ENCODE assay signal across 8 cellular contexts in the genomic region with DNA sequence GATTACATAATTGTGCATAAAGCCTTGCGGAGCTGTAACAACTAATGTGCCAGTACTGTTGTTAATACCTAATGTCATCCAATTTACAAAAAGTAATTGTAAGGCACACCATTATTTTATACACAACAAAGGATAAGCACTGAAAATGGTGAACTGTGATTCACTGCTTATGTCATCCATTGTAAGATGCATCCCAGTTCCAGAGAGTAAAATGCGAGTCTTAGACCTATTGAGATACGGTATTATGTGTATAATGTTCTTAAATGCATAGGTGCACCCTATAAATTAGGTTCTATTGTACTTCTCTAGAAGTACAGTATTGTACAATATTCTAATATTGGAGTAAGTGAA. TPM values are rescaled to one million over a fixed set of nuclear protein-coding genes. Genes with fewer than 3 reads are reported as not detected.
DNase-seq lines count a peak whose midpoint lies in the region; ATAC-seq, FAIRE-seq and TF ChIP-seq lines count a peak whose summit lies in the region.

No MANE protein-coding gene starts in this region.

- no peaks in the 10 kb centered on the region for H3K9me3 Mint-ChIP-seq in H9
- H3K9me3 Mint-ChIP-seq in naive thymus-derived CD4-positive, alpha-beta T cell, result peaks cover 0 to 6% (median 0%) of the 10 kb centered on the region in 11 donors

- H3K27me3 ChIP-seq in H9 (ENCODE audit: insufficient read depth, low read length) (no peaks in the 10 kb centered on the region), dorsolateral prefrontal cortex (no peaks in the 10 kb centered on the region)
- H3K27me3 ChIP-seq in naive thymus-derived CD4-positive, alpha-beta T cell (ENCODE audit: control insufficient read depth in 2 of 2, insufficient read depth in 2 of 2, low read length in 2 of 2), result no peaks in the 10 kb centered on the region

- H3K4me3 Mint-ChIP-seq in H9, result peak overlapping the region; percentile 88 to 92
- H3K4me3 Mint-ChIP-seq in naive thymus-derived CD4-positive, alpha-beta T cell, result peak overlapping the region; percentile 82 to 99 (median 95)

- H3K56ac ChIP-seq in H9 (ENCODE audit: insufficient read length, low read depth, low read length), result no peak overlapping the region

- H2BK120ac ChIP-seq in H9 (ENCODE audit: low read depth, low read length, poor library complexity, severe bottlenecking), result no peak overlapping the region

- peak overlapping the region; percentile 98 to 99 (median 99) for H3K27ac Mint-ChIP-seq in H9
- H3K27ac Mint-ChIP-seq in naive thymus-derived CD4-positive, alpha-beta T cell, result peak overlapping the region; percentile 91 to 98 (median 97)

- H2BK12ac ChIP-seq in H9 (ENCODE audit: insufficient read length, low read depth, low read length), result no peak overlapping the region

- peak; percentile 22; the same call in 1 of the 3 replicates for TF ChIP-seq CTCF in H9 (conservative IDR thresholded peaks at IDR 0.05)
- no peak for TF ChIP-seq CTCF in dorsolateral prefrontal cortex (IDR thresholded peaks at IDR 0.05 in 54 of 56, conservative IDR thresholded peaks at IDR 0.05 in 2 of 56; ENCODE audit: low read depth in 1 of 56, partially characterized antibody in 56 of 56)

- H2AK5ac ChIP-seq in H9 (ENCODE audit: insufficient read length, low read length), result no peak overlapping the region

- peaks cover 23 to 38% (median 34%) of the 10 kb centered on the region in 3 experiments for H3K36me3 Mint-ChIP-seq in H9 (ENCODE audit: insufficient read depth in 1 of 3, low read depth in 3 of 3)
- H3K36me3 Mint-ChIP-seq in naive thymus-derived CD4-positive, alpha-beta T cell, result peaks cover 4 to 13% (median 10%) of the 10 kb centered on the region in 5 donors

- H3K9me3 ChIP-seq in H9 (ENCODE audit: control insufficient read depth, low read depth, low read length), result no peaks in the 10 kb centered on the region
- no peaks in the 10 kb centered on the region for H3K9me3 ChIP-seq in naive thymus-derived CD4-positive, alpha-beta T cell (ENCODE audit: control insufficient read depth in 2 of 3, low read length in 3 of 3)

- ATAC-seq in naive thymus-derived CD4-positive, alpha-beta T cell, result no peak
- ATAC-seq in GM18511 (IDR thresholded peaks at IDR 0.05; ENCODE audit: unreplicated experiment), result no peak

- H3K4me3 ChIP-seq in dorsolateral prefrontal cortex, result peak overlapping the region; percentile 57 to 98 (median 85)
- H3K4me3 ChIP-seq in naive thymus-derived CD4-positive, alpha-beta T cell (ENCODE audit: low read length), result peak overlapping the region; percentile 74

- H4K91ac ChIP-seq in H9 (ENCODE audit: insufficient read length, low read depth, low read length), result no peak overlapping the region

- H3K4me2 ChIP-seq in H9 (ENCODE audit: insufficient read depth, insufficient read length, low read length), result peak overlapping the region; percentile 61

- H4K20me1 ChIP-seq in H9 (ENCODE audit: control insufficient read depth, insufficient read depth, insufficient read length), result no peaks in the 10 kb centered on the region

- no peak overlapping the region for H3K23ac ChIP-seq in H9 (ENCODE audit: insufficient read length, low read depth, low read length)

- DNase-seq in H9, result no peak
- DNase-seq in NCI-H748 treated with DMSO at 0.1 percent for 48 hours (lab: John Stamatoyannopoulos, UW), result peak; percentile 35
- DNase-seq in dorsolateral prefrontal cortex, result no peak
- DNase-seq in naive thymus-derived CD4-positive, alpha-beta T cell, result no peak
- no peak for DNase-seq in HTR-8/SVneo (ENCODE audit: insufficient read length, low spot score)
- DNase-seq in activated effector memory CD4-positive, alpha-beta T cell treated with Interleukin-2 at 50 U/mL for 16 hours, result no peak
- DNase-seq in GDM1 (lab: John Stamatoyannopoulos, UW), result no peak

- H3K14ac ChIP-seq in H9 (ENCODE audit: insufficient read depth, low read length), result peak overlapping the region; percentile 68; the same call in 1 of the 2 replicates

- H3T11ph ChIP-seq in H9 (ENCODE audit: low read length), result no peak overlapping the region

- no peaks in the 10 kb centered on the region for H3K23me2 ChIP-seq in H9 (ENCODE audit: insufficient read length, low read depth, low read length, poor library complexity, severe bottlenecking)

- no peak overlapping the region for H2BK5ac ChIP-seq in H9 (ENCODE audit: insufficient read length, low read length)

- no peak overlapping the region for H4K8ac ChIP-seq in H9 (replicated peaks; ENCODE audit: insufficient read length, low read depth, low read length)

- peak overlapping the region; percentile 4 for H4K5ac ChIP-seq in H9 (ENCODE audit: insufficient read length, low read depth, low read length)

- H3K4ac ChIP-seq in H9 (ENCODE audit: low read depth, low read length), result no peak overlapping the region; the same call in 1 of the 2 replicates

- H2BK20ac ChIP-seq in H9 (ENCODE audit: low read depth, low read length, poor library complexity, severe bottlenecking), result no peak overlapping the region

- peak overlapping the region; percentile 91 for H3K9ac ChIP-seq in H9 (ENCODE audit: extremely low read depth, insufficient read length, low read length)

- H3K27ac ChIP-seq in H9 (ENCODE audit: insufficient read length, low read depth, low read length), result no peak overlapping the region
- peak overlapping the region; percentile 49 to 98 (median 93) for H3K27ac ChIP-seq in dorsolateral prefrontal cortex
- peak overlapping the region; percentile 91 for H3K27ac ChIP-seq in naive thymus-derived CD4-positive, alpha-beta T cell (ENCODE audit: low read depth, low read length)

- intact Hi-C loops in dorsolateral prefrontal cortex (cut with DNase I), result loop anchor here (1.0 to 5.0 kb wide), 8 partner anchors 11 to 339 kb away; partner anchors contain the start of genes APEX1 (in 1 of the 2), CCNB1IP1 (in 1 of the 2), PIP4P1 (in 1 of the 2) and TEP1 (in 1 of the 2)
- intact Hi-C loops in naive thymus-derived CD4-positive, alpha-beta T cell (cut with micrococcal nuclease), result loop anchor here (1.0 to 5.0 kb wide), 16 partner anchors 11 to 1112 kb away; partner anchors contain the start of genes APEX1 (in 2 of the 2), CCNB1IP1 (in 2 of the 2), PIP4P1 (in 2 of the 2) and TEP1 (in 2 of the 2)

- H3K27me3 Mint-ChIP-seq in H9 (ENCODE audit: low read depth), result peaks cover 2% of the 10 kb centered on the region; the same call in 1 of the 2 replicates
- peaks cover 0 to 3% (median 0%) of the 10 kb centered on the region in 5 donors for H3K27me3 Mint-ChIP-seq in naive thymus-derived CD4-positive, alpha-beta T cell

- H3K36me3 ChIP-seq in naive thymus-derived CD4-positive, alpha-beta T cell (ENCODE audit: control insufficient read depth in 2 of 3, insufficient read depth in 3 of 3, low read length in 3 of 3), result peaks cover 0 to 11% (median 0%) of the 10 kb centered on the region in 3 experiments

- H3K79me2 ChIP-seq in H9 (ENCODE audit: insufficient read depth, low read length), result no peaks in the 10 kb centered on the region

- H3K79me1 ChIP-seq in H9 (ENCODE audit: insufficient read depth, low read depth, low read length, poor library complexity, severe bottlenecking), result no peaks in the 10 kb centered on the region

- POLR2A ChIA-PET in naive thymus-derived CD4-positive, alpha-beta T cell (lab: Charles Lee), result interaction anchor here (0.6 to 3.6 kb wide), 16 partner anchors 10 to 339 kb away, joined by 3 to 40 read pairs (median 6); partner anchors contain the start of genes APEX1, CCNB1IP1, OSGEP and PIP4P1

- CTCF ChIA-PET in naive thymus-derived CD4-positive, alpha-beta T cell (lab: Charles Lee), result interaction anchor here (0.8 to 6.6 kb wide), 8 partner anchors 11 to 340 kb away, joined by 3 to 68 read pairs (median 6); partner anchors contain the start of genes CCNB1IP1 and RNASE4

- FAIRE-seq in HTR-8/SVneo (lab: Jason Lieb, UNC), result no peak

- peak overlapping the region; percentile 18 for H3K18ac ChIP-seq in H9 (ENCODE audit: insufficient read length, low read depth, low read length)

- WGBS in H9 (ENCODE audit: extremely low coverage, insufficient read length, low lambda C conversion rate), result no CpG with 5 or more reads among the region's 3 CpGs

- no peak overlapping the region for H2BK15ac ChIP-seq in H9 (ENCODE audit: low read depth, low read length)

- H2AFZ ChIP-seq in H9 (ENCODE audit: low read length), result no peak overlapping the region

- no peaks in the 10 kb centered on the region for H3K4me1 ChIP-seq in H9 (ENCODE audit: insufficient read depth, low read length)
- H3K4me1 ChIP-seq in naive thymus-derived CD4-positive, alpha-beta T cell (ENCODE audit: control insufficient read depth in 2 of 2, insufficient read depth in 2 of 2, low read length in 2 of 2), result peaks cover 4 to 5% of the 10 kb centered on the region in 2 donors

- peaks cover 4 to 5% of the 10 kb centered on the region in 2 experiments; a peak in 3 of 4 replicates for H3K4me1 Mint-ChIP-seq in H9
- H3K4me1 Mint-ChIP-seq in naive thymus-derived CD4-positive, alpha-beta T cell, result peaks cover 6 to 27% (median 17%) of the 10 kb centered on the region in 7 donors

RNA-seq across cellular contexts. Expression of gene PARP2, which starts 0.4 kb away (rescaled TPM):
- total RNA-seq in H9 (2021) (25.2 and 25.4 TPM in 2 replicates), dorsolateral prefrontal cortex (10 to 100 TPM; 26.7 to 81.9 (median 48.4) TPM)
- 10 to 100 TPM; 15.3 to 24.5 (median 21.3) TPM for total RNA-seq in naive thymus-derived CD4-positive, alpha-beta T cell
- polyA plus RNA-seq in naive thymus-derived CD4-positive, alpha-beta T cell, result 10 to 100 TPM in 1 of 2 donors, 1 to 10 TPM in 1; 9.8 to 14.0 TPM

RNA-seq across cellular contexts. Expression of gene CCNB1IP1, which starts 10.8 kb away (rescaled TPM):
- total RNA-seq in H9 (2021), result 165 and 168 TPM in 2 replicates
- total RNA-seq in dorsolateral prefrontal cortex, result 10 to 100 TPM; 23.9 to 53.0 (median 36.4) TPM
- 10 to 100 TPM; 19.1 to 29.8 (median 28.7) TPM for total RNA-seq in naive thymus-derived CD4-positive, alpha-beta T cell
- 10 to 100 TPM; 14.8 to 21.4 TPM for polyA plus RNA-seq in naive thymus-derived CD4-positive, alpha-beta T cell

RNA-seq across cellular contexts. Expression of gene TTC5, which starts 38.1 kb away (rescaled TPM):
- total RNA-seq in H9 (2021), result 20.6 and 22.6 TPM in 2 replicates
- 10 to 100 TPM; 19.0 to 46.8 (median 32.3) TPM for total RNA-seq in dorsolateral prefrontal cortex
- 10 to 100 TPM; 16.4 to 30.1 (median 20.3) TPM for total RNA-seq in naive thymus-derived CD4-positive, alpha-beta T cell
- polyA plus RNA-seq in naive thymus-derived CD4-positive, alpha-beta T cell, result 10 to 100 TPM; 20.8 to 21.3 TPM
